8 cellular contexts compared by ENCODE assay signal in the genomic region with DNA sequence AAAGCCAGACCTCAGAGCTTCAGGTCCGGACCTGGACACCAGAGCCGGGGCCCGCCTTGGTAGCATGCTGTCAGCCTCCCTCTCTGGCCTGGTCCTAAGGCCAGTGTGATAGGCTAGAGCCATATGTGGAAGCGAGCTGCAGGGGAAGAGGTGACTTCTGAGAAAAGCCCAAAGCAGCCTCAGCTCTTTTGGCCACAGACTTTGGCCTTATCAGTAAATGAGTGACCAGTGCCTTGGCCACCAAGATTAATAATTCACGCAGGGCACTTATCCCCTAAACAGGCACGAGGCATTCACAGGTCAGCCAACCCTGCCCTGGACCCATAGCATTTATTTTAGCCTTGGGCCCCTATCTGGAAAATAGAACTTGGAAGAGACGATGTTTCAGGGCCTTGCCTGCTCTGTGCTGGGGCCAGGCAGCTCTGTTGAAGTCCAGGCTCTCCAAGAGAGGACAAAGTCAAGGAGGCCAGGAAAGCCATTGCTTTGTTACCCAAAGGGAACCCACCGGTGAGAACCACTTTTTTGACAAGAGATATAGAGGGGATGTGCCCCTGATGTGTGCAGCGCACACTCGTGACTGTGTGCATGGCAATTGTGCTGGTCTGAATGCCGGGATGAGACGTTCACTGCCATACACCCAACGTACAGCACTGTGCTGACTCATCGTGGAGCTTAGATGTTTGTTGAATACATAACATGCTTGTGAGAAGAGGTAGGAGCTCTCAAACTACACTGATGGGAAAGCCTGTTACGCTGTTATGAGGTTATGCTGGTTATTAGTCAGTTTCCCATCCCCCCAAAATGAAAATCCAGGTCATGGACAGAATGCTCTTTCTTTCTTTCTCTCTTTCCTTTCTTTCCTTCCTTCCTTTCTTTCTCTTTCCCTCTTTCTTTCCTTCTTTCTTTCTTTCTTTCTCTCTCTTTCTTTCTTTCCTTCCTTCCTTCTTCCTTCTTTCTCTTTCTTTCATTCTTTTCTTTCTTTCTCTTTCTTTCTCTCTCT. TPM values are rescaled to one million over a fixed set of nuclear protein-coding genes. Genes with fewer than 3 reads are reported as not detected.
DNase-seq lines count a peak whose midpoint lies in the region; ATAC-seq and TF ChIP-seq lines count a peak whose summit lies in the region.

No MANE protein-coding gene starts in this region.

- no peaks in the 10 kb centered on the region for H3K27me3 Mint-ChIP-seq in T-cell

- H3K36me3 Mint-ChIP-seq in T-cell = no peaks in the 10 kb centered on the region

- no peaks in the 10 kb centered on the region for H3K27me3 ChIP-seq in DND-41 (ENCODE audit: insufficient read depth, low read length, poor library complexity)
- peaks cover 0 to 32% (median 11%) of the 10 kb centered on the region in 7 donors for H3K27me3 ChIP-seq in heart right ventricle

- H3K9me3 ChIP-seq in DND-41 (ENCODE audit: insufficient read depth, low read length, severe bottlenecking) (no peaks in the 10 kb centered on the region), heart right ventricle (no peaks in the 10 kb centered on the region)

- no peak overlapping the region for H3K27ac ChIP-seq in DND-41 (ENCODE audit: low read length)
- H3K27ac ChIP-seq in heart right ventricle = no peak overlapping the region

- H3K27ac Mint-ChIP-seq in T-cell = peak overlapping the region; percentile 67 to 77

- intact Hi-C loops in heart right ventricle (cut with DNase I) = loop anchor here in 1 of 10 donors (10.0 kb wide), 1 partner anchor 54 kb away; no protein-coding TSS in a partner anchor

- no peak for TF ChIP-seq CTCF in DND-41 (IDR thresholded peaks at IDR 0.05; ENCODE audit: borderline replicate concordance, extremely low read depth, low read length, poor library complexity, severe bottlenecking)
- TF ChIP-seq CTCF in heart right ventricle (IDR thresholded peaks at IDR 0.05) = no peak

- H3K4me3 Mint-ChIP-seq in T-cell = peak overlapping the region in 1 of 3 donors; percentile 6

- DNase-seq in DND-41 (no peak), HCEC 1CT (peak; percentile 89), T-cell (peak in 1 of 34 experiments; percentile 28), inferior parietal cortex (ENCODE audit: extremely low spot score) (peak; percentile 27), retina (no peak), SK-N-DZ (ENCODE audit: low spot score) (no peak), heart right ventricle (no peak), Kasumi-1 (lab: John Stamatoyannopoulos, UW) (no peak)

- peaks cover 49 to 53% (median 51%) of the 10 kb centered on the region in 3 donors for H3K4me1 Mint-ChIP-seq in T-cell

- H3K4me1 ChIP-seq in DND-41 (ENCODE audit: insufficient read depth, low read length) (no peaks in the 10 kb centered on the region), heart right ventricle (peaks cover 0 to 3% (median 0%) of the 10 kb centered on the region in 9 donors)

- H2AFZ ChIP-seq in DND-41 (ENCODE audit: low read depth, low read length) = no peak overlapping the region

- H3K36me3 ChIP-seq in DND-41 (ENCODE audit: insufficient read depth, low read length) (no peaks in the 10 kb centered on the region), heart right ventricle (no peaks in the 10 kb centered on the region)

- no peaks in the 10 kb centered on the region for H3K9me3 Mint-ChIP-seq in T-cell

- CTCF ChIA-PET in T-cell (lab: Charles Lee) = interaction anchor here (0.5 to 2.2 kb wide), 10 partner anchors 9 to 123 kb away, joined by 3 to 8 read pairs (median 4); no protein-coding TSS in a partner anchor

- H3K4me3 ChIP-seq in DND-41 (ENCODE audit: low read depth in 1 of 2, low read length in 2 of 2) (no peak overlapping the region), heart right ventricle (no peak overlapping the region)

- 80 to 86% methylated on average over 15 of the region's 15 CpGs for WGBS in heart right ventricle, 2 donors

- H3K79me2 ChIP-seq in DND-41 (ENCODE audit: insufficient read depth, low read length) = no peaks in the 10 kb centered on the region

- no peak overlapping the region for H3K9ac ChIP-seq in DND-41 (ENCODE audit: low read depth, low read length)

- ATAC-seq in DND-41 (ENCODE audit: insufficient read depth, low read depth) (0 out of 3 replicates have a peak, but pooled peaks have one; percentile 41), T-cell (replicated peaks in 1 of 4) (peak; percentile 32 to 71 (median 58)), heart right ventricle (no peak)

- H4K20me1 ChIP-seq in DND-41 (ENCODE audit: insufficient read depth, low read length) = no peaks in the 10 kb centered on the region

- H3K4me2 ChIP-seq in DND-41 (ENCODE audit: insufficient read depth, low read length) = no peak overlapping the region

- POLR2A ChIA-PET in T-cell (lab: Charles Lee) = no interaction called here

RNA-seq across cellular contexts. Expression of a gene that starts 5.0 kb away (rescaled TPM):
- total RNA-seq in T-cell (under 1 TPM in 3 of 5 donors, not detected in 2; 0.13 to 0.18 (median 0.16) TPM), heart right ventricle (under 1 TPM in 1 of 10 donors, not detected in 9; 0.12 TPM)
- not detected in 2 replicates for polyA plus RNA-seq in SK-N-DZ (2014; cell fraction: cytosol; rRNA removed)
- not detected in 2 replicates for polyA plus RNA-seq in SK-N-DZ (2014; cell fraction: nucleus; rRNA removed)
- not detected for polyA plus RNA-seq in heart right ventricle

RNA-seq across cellular contexts. Expression of a gene that starts 21.3 kb away (rescaled TPM):
- total RNA-seq in T-cell (not detected), heart right ventricle (not detected)
- not detected in 2 replicates for polyA plus RNA-seq in SK-N-DZ (2014; cell fraction: cytosol; rRNA removed)
- not detected in 2 replicates for polyA plus RNA-seq in SK-N-DZ (2014; cell fraction: nucleus; rRNA removed)
- not detected for polyA plus RNA-seq in heart right ventricle

RNA-seq across cellular contexts. Expression of a gene that starts 21.5 kb away (rescaled TPM):
- 100 to 1,000 TPM in 3 of 5 donors, 10 to 100 TPM in 2; 85.7 to 209 (median 195) TPM for total RNA-seq in T-cell
- polyA plus RNA-seq in SK-N-DZ (2014; cell fraction: cytosol; rRNA removed) = 20.8 and 55.9 TPM in 2 replicates
- polyA plus RNA-seq in SK-N-DZ (2014; cell fraction: nucleus; rRNA removed) = 62.5 and 74.6 TPM in 2 replicates
- 1 to 10 TPM; 2.2 to 9.6 (median 4.5) TPM for total RNA-seq in heart right ventricle
- polyA plus RNA-seq in heart right ventricle = 1 to 10 TPM; 2.6 to 3.9 TPM

RNA-seq across cellular contexts. Expression of a gene that starts 27.7 kb away (rescaled TPM):
- total RNA-seq in T-cell = 100 to 1,000 TPM in 3 of 5 donors, 10 to 100 TPM in 2; 67.2 to 122 (median 106) TPM
- 222 and 238 TPM in 2 replicates for polyA plus RNA-seq in SK-N-DZ (2014; cell fraction: cytosol; rRNA removed)
- 130 and 183 TPM in 2 replicates for polyA plus RNA-seq in SK-N-DZ (2014; cell fraction: nucleus; rRNA removed)
- 100 to 1,000 TPM in 1 of 10 donors, 10 to 100 TPM in 9; 46.3 to 111 (median 56.3) TPM for total RNA-seq in heart right ventricle
- 100 to 1,000 TPM in 1 of 2 donors, 10 to 100 TPM in 1; 47.4 to 215 TPM for polyA plus RNA-seq in heart right ventricle

RNA-seq across cellular contexts. Expression of a gene that starts 30.2 kb away (rescaled TPM):
- under 1 TPM in 4 of 5 donors, not detected in 1; 0.28 to 0.98 (median 0.42) TPM for total RNA-seq in T-cell
- polyA plus RNA-seq in SK-N-DZ (2014; cell fraction: cytosol; rRNA removed) = 28.3 and 33.5 TPM in 2 replicates
- polyA plus RNA-seq in SK-N-DZ (2014; cell fraction: nucleus; rRNA removed) = 28.9 and 40.2 TPM in 2 replicates
- under 1 TPM in 1 of 10 donors, not detected in 9; 0.25 TPM for total RNA-seq in heart right ventricle
- polyA plus RNA-seq in heart right ventricle = under 1 TPM; 0.28 to 0.37 TPM

Comparison
In these comparisons a context has a peak if more than half of its experiments do, and no peak if none do; other contexts are left out.
1. ATAC-seq: peak in DND-41 (single experiment) and T-cell (4 of 4); none in heart right ventricle (0 of 8).
2. DNase-seq: peak in HCEC 1CT (single experiment) and inferior parietal cortex (single experiment); none in DND-41 (single experiment), retina (single experiment), SK-N-DZ (single experiment), heart right ventricle (0 of 2) and Kasumi-1 (0 of 2).
3. RNA of a gene that starts 21.5 kb away (total RNA-seq): 85.7 to 209 TPM in T-cell; 2.2 to 9.6 TPM in heart right ventricle; every median in the first group is over 4 times any median in the second.